36 cellular contexts compared by ENCODE assay signal in genomic region chrX:133085785-133086184, GRCh38. TPM values are rescaled to one million over a fixed set of nuclear protein-coding genes. Genes with fewer than 3 reads are reported as not detected.
DNase-seq lines count a peak whose midpoint lies in the region; ATAC-seq, FAIRE-seq and TF ChIP-seq lines count a peak whose summit lies in the region.
"Had no signal": no experiment of that assay in that cellular context is flagged by ENCODE, and none has a peak within 500 bp of the region (broad histone marks: within the 10 kb centered on the region; RNA-seq: fewer than 3 reads in every experiment).

No MANE protein-coding gene starts in this region.

- DNase-seq in DMS53 treated with DMSO at 0.1 percent for 48 hours (lab: John Stamatoyannopoulos, UW; ENCODE audit: unreplicated experiment) (peak; percentile 6), RCC 7860 (ENCODE audit: low spot score) (peak; percentile 5), foreskin keratinocyte (peak; percentile 67 to 79), mucosa of descending colon (peak in 2 of 3 donors; percentile 30 to 34), NCI-H526 treated with DMSO at 0.1 percent for 48 hours (lab: John Stamatoyannopoulos, UW) (no peak), OCI-LY7 (ENCODE audit: low spot score) (no peak), HUDEP-2 (lab: John Stamatoyannopoulos, UW; ENCODE audit: unreplicated experiment in 76 of 76) (no peak)
- DNase-seq in activated CD4-positive, alpha-beta T cell treated with anti-CD3 and anti-CD28 coated beads, Interleukin-2, amount 10 ng/mL, durations not matched to agents 7 days and 5 days: no peak
- DNase-seq: activated CD8-positive, alpha-beta memory T cell treated with anti-CD3 and anti-CD28 coated beads, Interleukin-2, amount 50 U/mL, for 48 hours; activated CD8-positive, alpha-beta T cell treated with anti-CD3 and anti-CD28 coated beads for 36 hours; activated naive CD4-positive, alpha-beta T cell treated with anti-CD3 and anti-CD28 coated beads, Interleukin-2, amount 50 U/mL, for 16 hours; AML-193; CD4-positive, CD25-positive, alpha-beta regulatory T cell; cerebellar nuclear complex; EL; HCEC 1CT; hippocampal formation; MG63; naive thymus-derived CD4-positive, alpha-beta T cell; NCI-H1105; NCI-H187; NCI-H2171; right lobe of liver; stimulated activated naive CD8-positive, alpha-beta T cell treated with anti-CD3 and anti-CD28 coated beads, Interleukin-15, amount 100 ng/mL, for 72 hours had no signal

- intact Hi-C loops in mucosa of descending colon (cut with DNase I, micrococcal nuclease): no loop called here
- intact Hi-C loops in OCI-LY7 (cut with micrococcal nuclease; ENCODE audit: unreplicated experiment): no loop called here

- no peak overlapping the region for H3K4me3 Mint-ChIP-seq in activated CD4-positive, alpha-beta T cell treated with anti-CD3 and anti-CD28 coated beads, Interleukin-2, amount 10 ng/mL, durations not matched to agents 7 days and 5 days
- H3K4me3 Mint-ChIP-seq: activated CD8-positive, alpha-beta T cell treated with anti-CD3 and anti-CD28 coated beads for 36 hours; CD4-positive, CD25-positive, alpha-beta regulatory T cell; naive thymus-derived CD4-positive, alpha-beta T cell; stimulated activated naive CD8-positive, alpha-beta T cell treated with anti-CD3 and anti-CD28 coated beads, Interleukin-15, amount 100 ng/mL, for 72 hours had no signal

- H3K4me3 ChIP-seq in mucosa of descending colon: no peak overlapping the region
- no peak overlapping the region for H3K4me3 ChIP-seq in OCI-LY7 (ENCODE audit: low read depth, low read length, poor library complexity, severe bottlenecking)
- H3K4me3 ChIP-seq: body of pancreas, K562, MG63, right lobe of liver, SK-N-MC had no signal

- no TSS peak for BruUV-seq in OCI-LY7 (replicated peaks; lab: Mats Ljungman, UMichigan)

- peak; percentile 35 for FAIRE-seq in RCC 7860 (lab: Jason Lieb, UNC)
- FAIRE-seq: D721Med, endometrium, K562 had no signal

- CTCF ChIA-PET in activated CD4-positive, alpha-beta T cell treated with anti-CD3 and anti-CD28 coated beads, Interleukin-2, amount 10 ng/mL, durations not matched to agents 7 days and 5 days (lab: Charles Lee): no interaction called here
- CTCF ChIA-PET in OCI-LY7 (lab: Charles Lee; ENCODE audit: unreplicated experiment): no interaction called here

- H3K9me2 ChIP-seq in OCI-LY7 (ENCODE audit: insufficient read depth, low read length): no peaks in the 10 kb centered on the region

- no peak overlapping the region for H3K4me2 ChIP-seq in OCI-LY7 (ENCODE audit: low read length)

- H2AFZ ChIP-seq in OCI-LY7 (ENCODE audit: low read length): no peak overlapping the region

- no peaks in the 10 kb centered on the region for H3K27me3 ChIP-seq in foreskin keratinocyte
- H3K27me3 ChIP-seq: body of pancreas, MG63 had no signal

- H3K4me1 ChIP-seq in foreskin keratinocyte (no peaks in the 10 kb centered on the region), mucosa of descending colon (ENCODE audit: low read depth) (no peaks in the 10 kb centered on the region), OCI-LY7 (ENCODE audit: insufficient read depth, low read length, poor library complexity, severe bottlenecking) (no peaks in the 10 kb centered on the region)
- H3K4me1 ChIP-seq: body of pancreas, right lobe of liver had no signal

- POLR2A ChIA-PET in activated CD4-positive, alpha-beta T cell treated with anti-CD3 and anti-CD28 coated beads, Interleukin-2, amount 10 ng/mL, durations not matched to agents 7 days and 5 days (lab: Charles Lee): no interaction called here
- POLR2A ChIA-PET in OCI-LY7 (lab: Charles Lee): no interaction called here

- TF ChIP-seq CTCF in foreskin keratinocyte (conservative IDR thresholded peaks at IDR 0.05) (no peak), mucosa of descending colon (IDR thresholded peaks at IDR 0.05) (no peak), OCI-LY7 (conservative IDR thresholded peaks at IDR 0.05; ENCODE audit: low read length) (no peak)

- no peaks in the 10 kb centered on the region for H3K27me3 Mint-ChIP-seq in activated CD4-positive, alpha-beta T cell treated with anti-CD3 and anti-CD28 coated beads, Interleukin-2, amount 10 ng/mL, durations not matched to agents 7 days and 5 days
- H3K27me3 Mint-ChIP-seq: activated CD8-positive, alpha-beta T cell treated with anti-CD3 and anti-CD28 coated beads for 36 hours; stimulated activated naive CD8-positive, alpha-beta T cell treated with anti-CD3 and anti-CD28 coated beads, Interleukin-15, amount 100 ng/mL, for 72 hours had no signal

- no peaks in the 10 kb centered on the region for H3K9me3 Mint-ChIP-seq in activated CD4-positive, alpha-beta T cell treated with anti-CD3 and anti-CD28 coated beads, Interleukin-2, amount 10 ng/mL, durations not matched to agents 7 days and 5 days
- H3K9me3 Mint-ChIP-seq: activated CD8-positive, alpha-beta T cell treated with anti-CD3 and anti-CD28 coated beads for 36 hours; CD4-positive, CD25-positive, alpha-beta regulatory T cell; naive thymus-derived CD4-positive, alpha-beta T cell; stimulated activated naive CD8-positive, alpha-beta T cell treated with anti-CD3 and anti-CD28 coated beads, Interleukin-15, amount 100 ng/mL, for 72 hours had no signal

- no peaks in the 10 kb centered on the region for H4K20me1 ChIP-seq in OCI-LY7 (ENCODE audit: insufficient read depth, low read length)

- ATAC-seq in foreskin keratinocyte: peak; percentile 98
- ATAC-seq in mucosa of descending colon: peak; percentile 98
- ATAC-seq: activated CD4-positive, CD25-positive, alpha-beta regulatory T cell treated with anti-CD3 and anti-CD28 coated beads, Interleukin-2, amount 50 U/mL, for 24 hours; activated CD8-positive, alpha-beta T cell treated with anti-CD3 and anti-CD28 coated beads for 36 hours; body of pancreas; K562; naive thymus-derived CD4-positive, alpha-beta T cell; right lobe of liver; stimulated activated naive CD8-positive, alpha-beta T cell treated with anti-CD3 and anti-CD28 coated beads, Interleukin-15, amount 100 ng/mL, for 72 hours had no signal

- H3K27ac ChIP-seq in foreskin keratinocyte: no peak overlapping the region
- no peak overlapping the region for H3K27ac ChIP-seq in OCI-LY7 (ENCODE audit: low read depth, low read length, poor library complexity, severe bottlenecking)
- H3K27ac ChIP-seq: body of pancreas, right lobe of liver, SK-N-MC had no signal

- H3K9me3 ChIP-seq in mucosa of descending colon (no peaks in the 10 kb centered on the region), OCI-LY7 (ENCODE audit: low read length) (no peaks in the 10 kb centered on the region)
- H3K9me3 ChIP-seq: body of pancreas, MG63, right lobe of liver had no signal

- H3K36me3 Mint-ChIP-seq in activated CD4-positive, alpha-beta T cell treated with anti-CD3 and anti-CD28 coated beads, Interleukin-2, amount 10 ng/mL, durations not matched to agents 7 days and 5 days (ENCODE audit: low read depth): no peaks in the 10 kb centered on the region
- H3K36me3 Mint-ChIP-seq: CD4-positive, CD25-positive, alpha-beta regulatory T cell; naive thymus-derived CD4-positive, alpha-beta T cell had no signal

- no peak overlapping the region for H3K27ac Mint-ChIP-seq in activated CD4-positive, alpha-beta T cell treated with anti-CD3 and anti-CD28 coated beads, Interleukin-2, amount 10 ng/mL, durations not matched to agents 7 days and 5 days
- H3K27ac Mint-ChIP-seq: activated CD8-positive, alpha-beta T cell treated with anti-CD3 and anti-CD28 coated beads for 36 hours; CD4-positive, CD25-positive, alpha-beta regulatory T cell; naive thymus-derived CD4-positive, alpha-beta T cell; stimulated activated naive CD8-positive, alpha-beta T cell treated with anti-CD3 and anti-CD28 coated beads, Interleukin-15, amount 100 ng/mL, for 72 hours had no signal

- H3K36me3 ChIP-seq in mucosa of descending colon (ENCODE audit: low read depth) (no peaks in the 10 kb centered on the region), OCI-LY7 (ENCODE audit: insufficient read depth, low read length) (no peaks in the 10 kb centered on the region)
- H3K36me3 ChIP-seq: MG63, right lobe of liver had no signal

- H3K79me2 ChIP-seq in OCI-LY7 (ENCODE audit: insufficient read depth, low read depth, low read length): no peaks in the 10 kb centered on the region

- H3K4me1 Mint-ChIP-seq in activated CD4-positive, alpha-beta T cell treated with anti-CD3 and anti-CD28 coated beads, Interleukin-2, amount 10 ng/mL, durations not matched to agents 7 days and 5 days: peaks cover 5% of the 10 kb centered on the region
- H3K4me1 Mint-ChIP-seq: stimulated activated naive CD8-positive, alpha-beta T cell treated with anti-CD3 and anti-CD28 coated beads, Interleukin-15, amount 100 ng/mL, for 72 hours had no signal

RNA-seq across cellular contexts. Expression of gene USP26, which starts 11.1 kb away (rescaled TPM):
- not detected in 2 replicates for total RNA-seq in foreskin keratinocyte
- polyA plus RNA-seq in foreskin keratinocyte: not detected in 2 replicates
- not detected for total RNA-seq in mucosa of descending colon
- not detected for total RNA-seq in activated CD4-positive, alpha-beta T cell treated with anti-CD3 and anti-CD28 coated beads, Interleukin-2, amount 10 ng/mL, durations not matched to agents 7 days and 5 days
- not detected in 2 replicates for total RNA-seq in OCI-LY7 (2014; rRNA removed; shearing (Covaris generic))
- total RNA-seq in OCI-LY7 (2022): not detected in 2 replicates
- total RNA-seq: A673; activated CD8-positive, alpha-beta T cell treated with anti-CD3 and anti-CD28 coated beads for 36 hours; body of pancreas; CD4-positive, CD25-positive, alpha-beta regulatory T cell; dermis microvascular lymphatic vessel endothelial cell; liver; naive thymus-derived CD4-positive, alpha-beta T cell; NCI-H460; posterior vena cava; right lobe of liver; T-helper 1 cell treated with Interleukin-12 subunit alpha and Interleukin-12 subunit beta and Interleukin-4 antibody, amounts not matched to agents 30 ng/mL and 1 ng/mL, for 36 hours had no signal
- polyA plus RNA-seq: CD4-positive, CD25-positive, alpha-beta regulatory T cell; liver; naive thymus-derived CD4-positive, alpha-beta T cell had no signal

Comparison
In these comparisons a context has a peak if more than half of its experiments do, and no peak if none do; other contexts are left out.
1. DNase-seq: peak in DMS53 treated with DMSO at 0.1 percent for 48 hours (single experiment), RCC 7860 (single experiment), foreskin keratinocyte (2 of 2) and mucosa of descending colon (2 of 3); none in NCI-H526 treated with DMSO at 0.1 percent for 48 hours (single experiment), activated CD4-positive, alpha-beta T cell treated with anti-CD3 and anti-CD28 coated beads, Interleukin-2, amount 10 ng/mL, durations not matched to agents 7 days and 5 days (single experiment), OCI-LY7 (single experiment) and HUDEP-2 (0 of 76).